ENCODE assay signal across 18 cellular contexts in the genomic region with DNA sequence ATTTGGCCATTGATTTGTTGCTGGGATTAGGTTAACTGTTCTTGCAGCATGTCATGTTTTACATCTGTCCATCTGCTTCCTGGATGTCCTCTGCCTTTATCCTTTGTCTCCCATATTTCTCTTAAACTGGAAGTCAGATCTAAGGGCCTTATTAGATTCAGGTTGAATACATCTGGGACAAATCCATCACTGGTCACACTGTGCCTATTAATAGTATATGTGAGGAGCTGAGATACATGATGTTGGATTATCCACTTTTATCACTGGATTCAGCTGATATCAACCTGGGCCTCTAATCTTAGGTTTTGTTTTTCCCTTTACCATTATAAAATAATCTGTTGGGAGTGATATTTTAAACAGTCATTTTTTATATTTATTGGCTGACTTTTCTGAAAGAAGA.
"Had no signal": no experiment of that assay in that cellular context is flagged by ENCODE, and none has a peak within 500 bp of the region (broad histone marks: within the 10 kb centered on the region; RNA-seq: fewer than 3 reads in every experiment).

No MANE protein-coding gene starts in this region.

- H3K27me3 ChIP-seq: breast epithelium, ovary had no signal

- H3K36me3 ChIP-seq: breast epithelium, ovary had no signal

- FAIRE-seq: astrocyte had no signal

- ATAC-seq: activated CD8-positive, alpha-beta memory T cell treated with anti-CD3 and anti-CD28 coated beads, Interleukin-2, amount 10 ng/mL, durations not matched to agents 7 days and 5 days; activated naive CD8-positive, alpha-beta T cell treated with anti-CD3 and anti-CD28 coated beads, Interleukin-2, amount 50 U/mL, for 24 hours; naive thymus-derived CD8-positive, alpha-beta T cell had no signal

- H3K27ac ChIP-seq: breast epithelium, ovary had no signal

- H3K4me3 ChIP-seq: breast epithelium, ovary had no signal

- H3K4me1 ChIP-seq: breast epithelium had no signal

- DNase-seq: activated B cell treated with CpG ODN at 0.5 μM for 24 hours; activated CD4-positive, alpha-beta memory T cell treated with anti-CD3 and anti-CD28 coated beads, Interleukin-2, amount 10 ng/mL, durations not matched to agents 7 days and 5 days; activated CD4-positive, alpha-beta T cell treated with anti-CD3 and anti-CD28 coated beads for 4 hours; activated CD8-positive, alpha-beta memory T cell treated with anti-CD3 and anti-CD28 coated beads, Interleukin-2, amount 10 ng/mL, durations not matched to agents 7 days and 5 days; activated naive CD4-positive, alpha-beta T cell treated with anti-CD3 and anti-CD28 coated beads, Interleukin-2, amount 10 ng/mL, durations not matched to agents 7 days and 5 days; activated naive CD8-positive, alpha-beta T cell treated with anti-CD3 and anti-CD28 coated beads, Interleukin-2, amount 50 U/mL, for 24 hours; activated T-cell treated with anti-CD3 and anti-CD28 coated beads, Interleukin-2, amount 50 U/mL, for 1 hour; foreskin fibroblast; head of caudate nucleus; kidney glomerular epithelial cell; mesenchymal stem cell; naive thymus-derived CD8-positive, alpha-beta T cell; ovary; SHP77 treated with DMSO at 0.1 percent for 48 hours; SK-N-SH; stimulated activated naive CD4-positive, alpha-beta T cell had no signal

- H3K9me3 ChIP-seq: breast epithelium, ovary, SK-N-SH had no signal
